In genomic region chr2:232525199-232525598, GRCh38 we compare ENCODE assay signal across 22 cellular contexts. TPM values are rescaled to one million over a fixed set of nuclear protein-coding genes. Genes with fewer than 3 reads are reported as not detected.
"Had no signal": no experiment of that assay in that cellular context is flagged by ENCODE, and none has a peak within 500 bp of the region (broad histone marks: within the 10 kb centered on the region; RNA-seq: fewer than 3 reads in every experiment).

No MANE protein-coding gene starts in this region.

- H3K27ac ChIP-seq: epithelial cell of prostate, esophagus muscularis mucosa, gastroesophageal sphincter, neutrophil, stomach, thoracic aorta, transverse colon had no signal

- H3K9me3 ChIP-seq: esophagus muscularis mucosa, gastroesophageal sphincter, neutrophil, stomach, thoracic aorta, transverse colon had no signal

- H3K36me3 ChIP-seq: esophagus muscularis mucosa, gastroesophageal sphincter, neutrophil, stomach, thoracic aorta, transverse colon had no signal

- DNase-seq: central memory CD4-positive, alpha-beta T cell; effector memory CD4-positive, alpha-beta T cell; immature natural killer cell; mesenchymal stem cell; naive B cell; small intestine; stimulated activated CD4-positive, alpha-beta T cell treated with anti-CD3 and anti-CD28 coated beads, Interleukin-12 subunit alpha, Interleukin-12 subunit beta, amount 100 ng/mL, for 4 hours; stimulated activated naive CD4-positive, alpha-beta T cell; stomach; transverse colon had no signal

- H3K4me3 ChIP-seq: esophagus muscularis mucosa, gastroesophageal sphincter, lung, stomach, thoracic aorta, transverse colon had no signal

- ATAC-seq: gastroesophageal sphincter, sciatic nerve had no signal

RNA-seq across cellular contexts. Expression of gene CHRND, which starts 0.8 kb away (rescaled TPM):
- total RNA-seq: esophagus muscularis mucosa, fibroblast of villous mesenchyme, gastroesophageal sphincter, left ventricle myocardium superior, lung, osteocyte, sciatic nerve, stomach, thoracic aorta, transverse colon, ureter had no signal
- polyA plus RNA-seq: immature natural killer cell, keratinocyte, lung, small intestine, stomach had no signal

RNA-seq across cellular contexts. Expression of gene PRSS56, which starts 5.0 kb away (rescaled TPM):
- total RNA-seq: esophagus muscularis mucosa, fibroblast of villous mesenchyme, gastroesophageal sphincter, lung, osteocyte, sciatic nerve, stomach, thoracic aorta, transverse colon, ureter had no signal
- polyA plus RNA-seq: immature natural killer cell, keratinocyte, lung, small intestine, stomach had no signal

RNA-seq across cellular contexts. Expression of gene CHRNG, which starts 14.3 kb away (rescaled TPM):
- total RNA-seq: esophagus muscularis mucosa, fibroblast of villous mesenchyme, gastroesophageal sphincter, left ventricle myocardium superior, lung, osteocyte, sciatic nerve, stomach, thoracic aorta, transverse colon, ureter had no signal
- polyA plus RNA-seq: immature natural killer cell, keratinocyte, lung, small intestine, stomach had no signal
